ENCODE assay signal across 24 cellular contexts in the genomic region with DNA sequence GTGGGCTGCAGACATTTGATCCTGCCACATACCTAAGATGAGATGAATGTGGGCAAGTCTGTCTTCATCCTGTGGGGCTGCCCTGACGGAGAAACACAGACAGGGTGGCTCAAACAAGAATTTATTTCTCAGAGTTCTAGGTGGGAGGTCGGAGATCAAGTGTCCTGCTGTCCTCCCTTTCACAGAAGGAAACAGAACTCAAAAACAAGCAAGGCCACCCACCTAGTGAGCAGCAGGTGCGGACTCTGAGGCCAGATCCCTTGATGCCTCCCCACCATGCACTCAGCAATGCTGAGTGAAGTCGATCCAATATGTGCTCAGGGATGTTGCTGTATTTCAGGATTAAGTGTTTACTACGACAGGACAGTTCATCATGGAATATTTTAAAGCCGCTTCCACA.
"Had no signal": no experiment of that assay in that cellular context is flagged by ENCODE, and none has a peak within 500 bp of the region (broad histone marks: within the 10 kb centered on the region; RNA-seq: fewer than 3 reads in every experiment).

No MANE protein-coding gene starts in this region.

- H3K36me3 ChIP-seq: adrenal gland, ascending aorta, brain microvascular endothelial cell, tibial artery had no signal

- H3K9me3 ChIP-seq: adrenal gland, ascending aorta, tibial artery had no signal

- H3K4me1 ChIP-seq: ascending aorta, tibial artery had no signal

- DNase-seq: activated CD4-positive, alpha-beta T cell treated with anti-CD3 and anti-CD28 coated beads for 1 hour; activated CD4-positive, alpha-beta T cell treated with anti-CD3 and anti-CD28 coated beads, Interleukin-2, amount 50 U/mL, for 1 hour; activated CD8-positive, alpha-beta memory T cell treated with anti-CD3 and anti-CD28 coated beads, Interleukin-2, amount 50 U/mL, for 4 hours; activated CD8-positive, alpha-beta T cell treated with anti-CD3 and anti-CD28 coated beads, Interleukin-2, amount 10 ng/mL, durations not matched to agents 7 days and 5 days; activated T-cell treated with anti-CD3 and anti-CD28 coated beads, Interleukin-2, amount 50 U/mL, for 24 hours; brain microvascular endothelial cell; caudate nucleus; effector CD8-positive, alpha-beta T cell; foreskin melanocyte; immature natural killer cell; kidney glomerular epithelial cell; left ventricle myocardium superior; nephron progenitor cell; nucleus accumbens; stimulated activated CD4-positive, alpha-beta T cell treated with anti-CD3 and anti-CD28 coated beads, Interleukin-12 subunit alpha, Interleukin-12 subunit beta, amount 100 ng/mL, for 4 hours; stimulated activated CD4-positive, alpha-beta T cell treated with anti-CD3 and anti-CD28 coated beads, Interleukin-1b, Interleukin-23, amount 100 ng/mL, for 48 hours; stimulated activated naive CD8-positive, alpha-beta T cell treated with anti-CD3 and anti-CD28 coated beads, Interleukin-15, amount 100 ng/mL, for 72 hours; tibial artery had no signal

- H3K4me3 ChIP-seq: adrenal gland, ascending aorta, tibial artery had no signal

- H3K36me3 Mint-ChIP-seq: immature natural killer cell had no signal

- H3K27me3 Mint-ChIP-seq: dendritic cell treated with granulocyte-macrophage colony-stimulating factor and Interleukin-4, amounts not matched to agents 40 ng/mL and 50 ng/mL, for 4 days had no signal

- H3K4me3 Mint-ChIP-seq: activated CD8-positive, alpha-beta T cell treated with anti-CD3 and anti-CD28 coated beads, Interleukin-2, amount 10 ng/mL, durations not matched to agents 7 days and 5 days; activated T-cell treated with anti-CD3 and anti-CD28 coated beads, Interleukin-2, amount 50 U/mL, for 24 hours; activated T-helper 17 cell treated with anti-CD3 and anti-CD28 coated beads, Interleukin-2, amount 50 U/mL, for 72 hours; dendritic cell treated with granulocyte-macrophage colony-stimulating factor and Interleukin-4, amounts not matched to agents 40 ng/mL and 50 ng/mL, for 4 days; immature natural killer cell; nephron progenitor cell; stimulated activated naive CD8-positive, alpha-beta T cell treated with anti-CD3 and anti-CD28 coated beads, Interleukin-15, amount 100 ng/mL, for 72 hours had no signal

- H3K9me3 Mint-ChIP-seq: activated naive CD4-positive, alpha-beta T cell treated with anti-CD3 and anti-CD28 coated beads, Interleukin-2, amount 50 U/mL, for 72 hours; activated T-cell treated with anti-CD3 and anti-CD28 coated beads, Interleukin-2, amount 50 U/mL, for 24 hours; activated T-helper 17 cell treated with anti-CD3 and anti-CD28 coated beads, Interleukin-2, amount 50 U/mL, for 72 hours; dendritic cell treated with granulocyte-macrophage colony-stimulating factor and Interleukin-4, amounts not matched to agents 40 ng/mL and 50 ng/mL, for 4 days; immature natural killer cell; nephron progenitor cell; stimulated activated naive CD8-positive, alpha-beta T cell treated with anti-CD3 and anti-CD28 coated beads, Interleukin-15, amount 100 ng/mL, for 72 hours had no signal

- H3K4me1 Mint-ChIP-seq: activated T-helper 17 cell treated with anti-CD3 and anti-CD28 coated beads, Interleukin-2, amount 50 U/mL, for 72 hours; immature natural killer cell had no signal

- H3K27ac Mint-ChIP-seq: activated CD8-positive, alpha-beta T cell treated with anti-CD3 and anti-CD28 coated beads, Interleukin-2, amount 10 ng/mL, durations not matched to agents 7 days and 5 days; activated naive CD4-positive, alpha-beta T cell treated with anti-CD3 and anti-CD28 coated beads, Interleukin-2, amount 50 U/mL, for 72 hours; activated T-cell treated with anti-CD3 and anti-CD28 coated beads, Interleukin-2, amount 50 U/mL, for 24 hours; activated T-helper 17 cell treated with anti-CD3 and anti-CD28 coated beads, Interleukin-2, amount 50 U/mL, for 72 hours; dendritic cell treated with granulocyte-macrophage colony-stimulating factor and Interleukin-4, amounts not matched to agents 40 ng/mL and 50 ng/mL, for 4 days; immature natural killer cell; nephron progenitor cell; stimulated activated naive CD8-positive, alpha-beta T cell treated with anti-CD3 and anti-CD28 coated beads, Interleukin-15, amount 100 ng/mL, for 72 hours had no signal

- H3K27ac ChIP-seq: ascending aorta, brain microvascular endothelial cell, tibial artery, VCaP had no signal

- H3K27me3 ChIP-seq: adrenal gland, ascending aorta, brain microvascular endothelial cell had no signal
